Comparison of ENCODE assay signal across 8 cellular contexts in genomic region chr6:118565317-118565960, GRCh38. TPM values are rescaled to one million over a fixed set of nuclear protein-coding genes. Genes with fewer than 3 reads are reported as not detected.
DNase-seq lines count a peak whose midpoint lies in the region; ATAC-seq and TF ChIP-seq lines count a peak whose summit lies in the region.

No MANE protein-coding gene starts in this region.

- POLR2A ChIA-PET in PC-3 (lab: Charles Lee; ENCODE audit: unreplicated experiment): no interaction called here

- no peaks in the 10 kb centered on the region for H3F3A ChIP-seq in PC-3 (ENCODE audit: low read length, unreplicated experiment)

- no peaks in the 10 kb centered on the region for H3K79me2 ChIP-seq in PC-3 (ENCODE audit: low read length)

- CTCF ChIA-PET in PC-3 (lab: Charles Lee): interaction anchor here (0.6 to 1.0 kb wide), 5 partner anchors 144 to 236 kb away, joined by 3 to 10 read pairs (median 4); no protein-coding TSS in a partner anchor

- no peak for TF ChIP-seq POLR2A in erythroblast (IDR thresholded peaks at IDR 0.05; ENCODE audit: low read length)

- H3K4me3 ChIP-seq in PC-3 (ENCODE audit: low read length): no peak overlapping the region

- no peak overlapping the region for H3K9ac ChIP-seq in PC-3 (ENCODE audit: low read length)

- no peaks in the 10 kb centered on the region for H3K9me3 Mint-ChIP-seq in activated T-cell treated with anti-CD3 and anti-CD28 coated beads, Interleukin-2, amount 50 U/mL, for 4 hours
- no peaks in the 10 kb centered on the region for H3K9me3 Mint-ChIP-seq in stimulated activated memory B cell treated with anti-CD40 and anti-IgM and Interleukin-4, amounts not matched to agents 10 μg/mL and 1 μg/mL and 100 μg/mL, for 72 hours

- no peaks in the 10 kb centered on the region for H3K36me3 ChIP-seq in PC-3 (ENCODE audit: low read depth, low read length)

- BruUV-seq in PC-3 (replicated peaks; lab: Mats Ljungman, UMichigan): no TSS peak

- H3K27ac Mint-ChIP-seq in stimulated activated memory B cell treated with anti-CD40 and anti-IgM and Interleukin-4, amounts not matched to agents 10 μg/mL and 1 μg/mL and 100 μg/mL, for 72 hours: peak overlapping the region; percentile 20

- H3K4me1 ChIP-seq in PC-3 (ENCODE audit: insufficient read depth, low read length): no peaks in the 10 kb centered on the region

- peak; percentile 76 to 89 for ATAC-seq in activated T-cell treated with anti-CD3 and anti-CD28 coated beads, Interleukin-2, amount 50 U/mL, for 4 hours
- peak; percentile 99 for ATAC-seq in GM21367 (IDR thresholded peaks at IDR 0.05; ENCODE audit: unreplicated experiment)
- peak; percentile 99 for ATAC-seq in HG03469 (IDR thresholded peaks at IDR 0.05; ENCODE audit: unreplicated experiment)
- peak; percentile 63 for ATAC-seq in PC-3
- ATAC-seq in stimulated activated memory B cell treated with anti-CD40 and anti-IgM and Interleukin-4, amounts not matched to agents 10 μg/mL and 1 μg/mL and 100 μg/mL, for 72 hours: peak; percentile 90

- no peaks in the 10 kb centered on the region for H3K9me2 ChIP-seq in PC-3 (replicated peaks; ENCODE audit: low read length)

- peak; percentile 64 for TF ChIP-seq CTCF in PC-3 (conservative IDR thresholded peaks at IDR 0.05; ENCODE audit: low read depth, low read length)

- H3K9me3 ChIP-seq in PC-3 (ENCODE audit: low read length): no peaks in the 10 kb centered on the region

- H3K27me3 ChIP-seq in PC-3 (ENCODE audit: low read length): no peaks in the 10 kb centered on the region

- peaks cover 12% of the 10 kb centered on the region for H3K36me3 Mint-ChIP-seq in activated T-cell treated with anti-CD3 and anti-CD28 coated beads, Interleukin-2, amount 50 U/mL, for 4 hours (ENCODE audit: insufficient read depth)
- peaks cover 11% of the 10 kb centered on the region for H3K36me3 Mint-ChIP-seq in stimulated activated memory B cell treated with anti-CD40 and anti-IgM and Interleukin-4, amounts not matched to agents 10 μg/mL and 1 μg/mL and 100 μg/mL, for 72 hours

- peaks cover 21% of the 10 kb centered on the region for H3K4me1 Mint-ChIP-seq in activated T-cell treated with anti-CD3 and anti-CD28 coated beads, Interleukin-2, amount 50 U/mL, for 4 hours (ENCODE audit: low read depth)
- H3K4me1 Mint-ChIP-seq in stimulated activated memory B cell treated with anti-CD40 and anti-IgM and Interleukin-4, amounts not matched to agents 10 μg/mL and 1 μg/mL and 100 μg/mL, for 72 hours: peaks cover 12% of the 10 kb centered on the region

- H3K27ac ChIP-seq in PC-3 (ENCODE audit: low read length): no peak overlapping the region

- H3K27me3 Mint-ChIP-seq in activated T-cell treated with anti-CD3 and anti-CD28 coated beads, Interleukin-2, amount 50 U/mL, for 4 hours (ENCODE audit: low read depth): no peaks in the 10 kb centered on the region
- no peaks in the 10 kb centered on the region for H3K27me3 Mint-ChIP-seq in stimulated activated memory B cell treated with anti-CD40 and anti-IgM and Interleukin-4, amounts not matched to agents 10 μg/mL and 1 μg/mL and 100 μg/mL, for 72 hours

- H4K20me1 ChIP-seq in PC-3 (ENCODE audit: low read length): no peaks in the 10 kb centered on the region

- no peak for DNase-seq in activated T-cell treated with anti-CD3 and anti-CD28 coated beads, Interleukin-2, amount 50 U/mL, for 4 hours
- no peak for DNase-seq in activated T-cell treated with anti-CD3 and anti-CD28 coated beads, Interleukin-2, amount 50 U/mL, for 48 hours
- peak; percentile 56 for DNase-seq in PC-3
- peak; percentile 38 to 39 for DNase-seq in erythroblast (lab: John Stamatoyannopoulos, UW)
- no peak for DNase-seq in EL

- intact Hi-C loops in PC-3 (cut with micrococcal nuclease): loop anchor here (1.0 to 10.0 kb wide), 5 partner anchors 143 to 549 kb away; partner anchors contain the start of gene ASF1A

- no peak overlapping the region for H3K4me3 Mint-ChIP-seq in activated T-cell treated with anti-CD3 and anti-CD28 coated beads, Interleukin-2, amount 50 U/mL, for 4 hours
- no peak overlapping the region for H3K4me3 Mint-ChIP-seq in stimulated activated memory B cell treated with anti-CD40 and anti-IgM and Interleukin-4, amounts not matched to agents 10 μg/mL and 1 μg/mL and 100 μg/mL, for 72 hours

- no peak overlapping the region for H2AFZ ChIP-seq in PC-3 (ENCODE audit: low read length)

- H3K4me2 ChIP-seq in PC-3 (ENCODE audit: low read length): no peak overlapping the region

RNA-seq across cellular contexts. Expression of gene PLN, which starts 17.3 kb away (rescaled TPM):
- total RNA-seq in activated T-cell treated with anti-CD3 and anti-CD28 coated beads, Interleukin-2, amount 50 U/mL, for 4 hours: under 1 TPM in 1 of 3 donors, not detected in 2; 0.16 TPM
- not detected in 2 replicates for total RNA-seq in PC-3 (2014; rRNA removed)

Comparison
In these comparisons a context has a peak if more than half of its experiments do, and no peak if none do; other contexts are left out.
1. DNase-seq: peak in PC-3 (single experiment) and erythroblast (2 of 2); none in activated T-cell treated with anti-CD3 and anti-CD28 coated beads, Interleukin-2, amount 50 U/mL, for 4 hours (single experiment), activated T-cell treated with anti-CD3 and anti-CD28 coated beads, Interleukin-2, amount 50 U/mL, for 48 hours (0 of 2) and EL (single experiment).
2. Peak in every context shown above with its lines, with median percentiles within 50 percentile points of each other: ATAC-seq.